9 cellular contexts compared by ENCODE assay signal in genomic region chr1:3874736-3875135, GRCh38.
"Had no signal": no experiment of that assay in that cellular context is flagged by ENCODE, and none has a peak within 500 bp of the region (broad histone marks: within the 10 kb centered on the region; RNA-seq: fewer than 3 reads in every experiment).

No MANE protein-coding gene starts in this region.

- ATAC-seq: GM23338, HCT116, HepG2 had no signal

- DNase-seq: H9, HFFc6, KBM-7 had no signal

- H3K4me3 ChIP-seq: GM23338 had no signal

- H3K4me3 Mint-ChIP-seq: GM23338, H9, HFFc6, IgD-negative memory B cell had no signal

- H3K27me3 Mint-ChIP-seq: IgD-negative memory B cell had no signal

- H3K27ac Mint-ChIP-seq: GM23338, H9, HFFc6, IgD-negative memory B cell had no signal

- H3K4me1 Mint-ChIP-seq: IgD-negative memory B cell had no signal

- FAIRE-seq: H1, H54, HepG2 had no signal
